8 cellular contexts compared by ENCODE assay signal in the genomic region with DNA sequence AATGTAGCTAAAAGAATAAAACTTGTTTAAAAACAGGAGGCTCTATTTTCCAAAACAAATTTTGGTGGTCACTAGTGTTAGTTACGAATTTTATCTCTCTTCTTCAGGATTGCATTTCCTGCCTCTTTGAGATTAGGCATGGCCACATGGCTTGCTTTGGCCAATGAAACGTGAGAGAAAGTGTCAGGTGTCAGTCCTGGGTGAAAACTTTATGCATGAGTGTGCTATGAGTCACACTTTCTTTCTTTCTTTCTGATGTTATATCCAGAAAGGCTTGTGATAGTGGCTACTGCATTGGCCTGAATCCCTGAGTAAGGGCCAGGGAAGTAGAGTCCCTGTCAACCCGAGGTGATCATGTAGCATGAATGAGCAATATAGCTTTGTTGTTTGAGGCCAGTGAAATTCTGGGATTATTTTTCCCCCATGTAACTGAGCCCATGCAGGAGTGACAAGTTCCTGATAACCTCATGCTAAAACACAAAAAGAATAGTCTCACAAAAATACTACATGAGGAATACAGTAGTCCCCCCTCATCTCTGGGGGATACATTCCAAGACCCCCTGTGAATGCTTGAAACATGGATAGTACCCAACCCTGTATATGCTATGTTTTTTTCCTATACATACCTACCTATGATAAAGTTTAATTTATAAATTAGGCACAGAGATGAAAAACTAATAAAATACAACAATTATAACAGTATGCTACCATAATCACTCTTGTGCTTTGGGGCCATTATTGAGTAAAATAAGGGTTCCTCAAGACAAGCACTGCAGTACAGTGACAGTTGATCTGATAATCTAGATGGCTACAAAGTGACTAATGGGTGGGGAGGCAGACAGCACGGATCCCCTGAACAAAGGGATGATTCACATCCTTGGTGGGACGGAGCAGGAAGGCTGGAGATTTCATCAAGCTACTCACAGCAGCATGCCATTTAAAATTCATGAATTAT.
DNase-seq lines count a peak whose midpoint lies in the region; ATAC-seq and TF ChIP-seq lines count a peak whose summit lies in the region.

No MANE protein-coding gene starts in this region.

- H3K9me3 Mint-ChIP-seq in nephron progenitor cell: peaks cover 9% of the 10 kb centered on the region

- peaks cover 10% of the 10 kb centered on the region for H3K4me1 Mint-ChIP-seq in nephron progenitor cell

- H3K27ac Mint-ChIP-seq in nephron progenitor cell: no peak overlapping the region

- ATAC-seq in GM19043 (IDR thresholded peaks at IDR 0.05; ENCODE audit: low read depth, unreplicated experiment) (peak; percentile 70), HG03354 (IDR thresholded peaks at IDR 0.05; ENCODE audit: poor library complexity, severe bottlenecking, unreplicated experiment) (peak; percentile 90), SK-N-SH treated with all-trans-retinoic acid at 6 μM for 48 hours (peak; percentile 89), left colon (no peak)

- no peak overlapping the region for H3K4me3 Mint-ChIP-seq in nephron progenitor cell

- H3K36me3 Mint-ChIP-seq in nephron progenitor cell (ENCODE audit: low read depth): no peaks in the 10 kb centered on the region

- intact Hi-C loops in left colon (cut with DNase I, micrococcal nuclease): no loop called here

- H3K27me3 Mint-ChIP-seq in nephron progenitor cell (ENCODE audit: low read depth, poor library complexity): peaks cover 2% of the 10 kb centered on the region

- DNase-seq in AG08395 (ENCODE audit: low spot score) (peak; percentile 56), fibroblast of the conjunctiva (ENCODE audit: low read depth) (peak; percentile 82), left colon (no peak), nephron progenitor cell (no peak), NCI-H524 (lab: John Stamatoyannopoulos, UW) (no peak)

- TF ChIP-seq CTCF in nephron progenitor cell (IDR thresholded peaks at IDR 0.05): no peak

TF ChIP-seq in SK-N-SH treated with all-trans-retinoic acid at 6 μM for 48 hours, 23 proteins besides CTCF, POLR2A, EP300 and RAD21:
- TF ChIP-seq, protein P1, sequence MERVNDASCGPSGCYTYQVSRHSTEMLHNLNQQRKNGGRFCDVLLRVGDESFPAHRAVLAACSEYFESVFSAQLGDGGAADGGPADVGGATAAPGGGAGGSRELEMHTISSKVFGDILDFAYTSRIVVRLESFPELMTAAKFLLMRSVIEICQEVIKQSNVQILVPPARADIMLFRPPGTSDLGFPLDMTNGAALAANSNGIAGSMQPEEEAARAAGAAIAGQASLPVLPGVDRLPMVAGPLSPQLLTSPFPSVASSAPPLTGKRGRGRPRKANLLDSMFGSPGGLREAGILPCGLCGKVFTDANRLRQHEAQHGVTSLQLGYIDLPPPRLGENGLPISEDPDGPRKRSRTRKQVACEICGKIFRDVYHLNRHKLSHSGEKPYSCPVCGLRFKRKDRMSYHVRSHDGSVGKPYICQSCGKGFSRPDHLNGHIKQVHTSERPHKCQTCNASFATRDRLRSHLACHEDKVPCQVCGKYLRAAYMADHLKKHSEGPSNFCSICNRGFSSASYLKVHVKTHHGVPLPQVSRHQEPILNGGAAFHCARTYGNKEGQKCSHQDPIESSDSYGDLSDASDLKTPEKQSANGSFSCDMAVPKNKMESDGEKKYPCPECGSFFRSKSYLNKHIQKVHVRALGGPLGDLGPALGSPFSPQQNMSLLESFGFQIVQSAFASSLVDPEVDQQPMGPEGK (CRISPR knock-in tag; IDR thresholded peaks at IDR 0.05; ENCODE audit: borderline replicate concordance): peak; percentile 48; the same call in 1 of the 2 replicates
- no peak for TF ChIP-seq GLIS3 (CRISPR knock-in tag; IDR thresholded peaks at IDR 0.05)
- TF ChIP-seq OSR1 (CRISPR knock-in tag; IDR thresholded peaks at IDR 0.05): no peak
- TF ChIP-seq, protein P2, sequence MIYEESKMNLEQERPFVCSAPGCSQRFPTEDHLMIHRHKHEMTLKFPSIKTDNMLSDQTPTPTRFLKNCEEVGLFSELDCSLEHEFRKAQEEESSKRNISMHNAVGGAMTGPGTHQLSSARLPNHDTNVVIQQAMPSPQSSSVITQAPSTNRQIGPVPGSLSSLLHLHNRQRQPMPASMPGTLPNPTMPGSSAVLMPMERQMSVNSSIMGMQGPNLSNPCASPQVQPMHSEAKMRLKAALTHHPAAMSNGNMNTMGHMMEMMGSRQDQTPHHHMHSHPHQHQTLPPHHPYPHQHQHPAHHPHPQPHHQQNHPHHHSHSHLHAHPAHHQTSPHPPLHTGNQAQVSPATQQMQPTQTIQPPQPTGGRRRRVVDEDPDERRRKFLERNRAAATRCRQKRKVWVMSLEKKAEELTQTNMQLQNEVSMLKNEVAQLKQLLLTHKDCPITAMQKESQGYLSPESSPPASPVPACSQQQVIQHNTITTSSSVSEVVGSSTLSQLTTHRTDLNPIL (CRISPR knock-in tag; IDR thresholded peaks at IDR 0.05; ENCODE audit: low read depth): 0 out of 2 replicates have a peak, but pooled peaks have one; percentile 70
- peak; percentile 86 for TF ChIP-seq ISL1 (CRISPR knock-in tag; IDR thresholded peaks at IDR 0.05)
- no peak for TF ChIP-seq ZNF565 (CRISPR knock-in tag; conservative IDR thresholded peaks at IDR 0.05; ENCODE audit: low read depth)

Comparison
In these comparisons a context has a peak if more than half of its experiments do, and no peak if none do; other contexts are left out.
1. DNase-seq: peak in AG08395 (single experiment) and fibroblast of the conjunctiva (single experiment); none in left colon (0 of 2), nephron progenitor cell (single experiment) and NCI-H524 (0 of 2).